In genomic region chr11:14637868-14638409, GRCh38 we compare ENCODE assay signal across 25 cellular contexts.
"Had no signal": no experiment of that assay in that cellular context is flagged by ENCODE, and none has a peak within 500 bp of the region (broad histone marks: within the 10 kb centered on the region; RNA-seq: fewer than 3 reads in every experiment).

No MANE protein-coding gene starts in this region.

- H3K36me3 Mint-ChIP-seq: stimulated activated naive B cell treated with anti-CD40 and anti-IgM and Interleukin-4, amounts not matched to agents 10 μg/mL and 1 μg/mL and 100 μg/mL, for 72 hours had no signal

- H3K4me3 ChIP-seq: gastrocnemius medialis, left lung, lung, stomach, thyroid gland, upper lobe of left lung, vagina had no signal

- H3K27ac ChIP-seq: brain microvascular endothelial cell, gastrocnemius medialis, left lung, stomach, thyroid gland, upper lobe of left lung, vagina had no signal

- H3K27me3 Mint-ChIP-seq: activated CD4-positive, alpha-beta memory T cell treated with anti-CD3 and anti-CD28 coated beads for 36 hours; activated naive CD8-positive, alpha-beta T cell; effector memory CD8-positive, alpha-beta T cell had no signal

- DNase-seq: activated B cell treated with CpG ODN at 0.5 μM for 24 hours; activated CD4-positive, alpha-beta T cell treated with anti-CD3 and anti-CD28 coated beads for 4 hours; activated T-cell treated with anti-CD3 and anti-CD28 coated beads, Interleukin-2, amount 50 U/mL, for 4 hours; amniotic stem cell; brain microvascular endothelial cell; cortex of kidney; effector memory CD8-positive, alpha-beta T cell; gastrocnemius medialis; glutamatergic neuron; left lung; mesendoderm; posterior cingulate gyrus; small intestine; stimulated activated CD4-positive, alpha-beta T cell treated with anti-CD3 and anti-CD28 coated beads, Interleukin-4, amount 100 ng/mL, for 4 hours; stimulated activated naive B cell treated with anti-CD40 and anti-IgM and Interleukin-4, amounts not matched to agents 10 μg/mL and 1 μg/mL and 100 μg/mL, for 72 hours; stomach; thyroid gland had no signal

- H3K27me3 ChIP-seq: brain microvascular endothelial cell, left lung, stomach, upper lobe of left lung, vagina had no signal

- ATAC-seq: activated T-cell treated with anti-CD3 and anti-CD28 coated beads, Interleukin-2, amount 50 U/mL, for 4 hours; effector memory CD8-positive, alpha-beta T cell; gastrocnemius medialis; left lung; natural killer cell treated with Interleukin-12 subunit alpha and Interleukin-12 subunit beta and Interleukin-15 and Interleukin-18, amount 100 ng/mL, for 72 hours; sciatic nerve; stimulated activated naive B cell treated with anti-CD40 and anti-IgM and Interleukin-4, amounts not matched to agents 10 μg/mL and 1 μg/mL and 100 μg/mL, for 72 hours had no signal

- H3K9me3 ChIP-seq: gastrocnemius medialis, left lung, stomach, thyroid gland, upper lobe of left lung, vagina had no signal

- H3K9me3 Mint-ChIP-seq: activated B cell treated with CpG ODN at 0.5 μM for 24 hours; effector memory CD8-positive, alpha-beta T cell; natural killer cell treated with Interleukin-12 subunit alpha and Interleukin-12 subunit beta and Interleukin-15 and Interleukin-18, amount 100 ng/mL, for 72 hours; stimulated activated naive B cell treated with anti-CD40 and anti-IgM and Interleukin-4, amounts not matched to agents 10 μg/mL and 1 μg/mL and 100 μg/mL, for 72 hours had no signal

- H3K27ac Mint-ChIP-seq: activated B cell treated with CpG ODN at 0.5 μM for 24 hours; activated CD4-positive, alpha-beta memory T cell treated with anti-CD3 and anti-CD28 coated beads for 36 hours; activated T-helper 2 cell treated with anti-CD3 and anti-CD28 coated beads, Interferon-gamma antibody, Interleukin-2, Interleukin-4, amounts not matched to agents 10 μg/mL and 5 μg/mL and 100 μg/mL, durations not matched to agents 14 hours and 24 hours and 36 hours; stimulated activated naive B cell treated with anti-CD40 and anti-IgM and Interleukin-4, amounts not matched to agents 10 μg/mL and 1 μg/mL and 100 μg/mL, for 72 hours had no signal

- H3K36me3 ChIP-seq: brain microvascular endothelial cell, gastrocnemius medialis, left lung, stomach, thyroid gland, upper lobe of left lung, vagina had no signal

- H3K4me1 ChIP-seq: gastrocnemius medialis, thyroid gland had no signal

- H3K4me3 Mint-ChIP-seq: activated B cell treated with CpG ODN at 0.5 μM for 24 hours; activated CD4-positive, alpha-beta memory T cell treated with anti-CD3 and anti-CD28 coated beads for 36 hours; activated T-cell treated with anti-CD3 and anti-CD28 coated beads, Interleukin-2, amount 50 U/mL, for 4 hours; stimulated activated naive B cell treated with anti-CD40 and anti-IgM and Interleukin-4, amounts not matched to agents 10 μg/mL and 1 μg/mL and 100 μg/mL, for 72 hours had no signal
